In genomic region chr13:46288570-46289259, GRCh38 we compare ENCODE assay signal across 9 cellular contexts.
DNase-seq lines count a peak whose midpoint lies in the region; ATAC-seq and TF ChIP-seq lines count a peak whose summit lies in the region.
"Had no signal": no experiment of that assay in that cellular context is flagged by ENCODE, and none has a peak within 500 bp of the region (broad histone marks: within the 10 kb centered on the region; RNA-seq: fewer than 3 reads in every experiment).

No MANE protein-coding gene starts in this region.

- peak in 7 of 9 donors; percentile 33 to 72 (median 42) for TF ChIP-seq CTCF in heart right ventricle (IDR thresholded peaks at IDR 0.05)

- H3K4me1 ChIP-seq in heart right ventricle (no peaks in the 10 kb centered on the region), mesenchymal stem cell (ENCODE audit: control insufficient read depth, insufficient read depth, low read depth, low read length) (no peaks in the 10 kb centered on the region)

- H4K91ac ChIP-seq in mesenchymal stem cell (ENCODE audit: low read length) = no peak overlapping the region

- 78 to 83% methylated on average over 5 of the region's 5 CpGs for WGBS in heart right ventricle, 2 donors
- WGBS in mesenchymal stem cell = no CpG with 5 or more reads among the region's 5 CpGs

- no peak overlapping the region for H3K4me3 ChIP-seq in heart right ventricle
- no peak overlapping the region for H3K4me3 ChIP-seq in mesenchymal stem cell (ENCODE audit: insufficient read depth in 1 of 2, low read depth in 1 of 2, low read length in 2 of 2)

- H4K8ac ChIP-seq in mesenchymal stem cell (ENCODE audit: low read length) = no peak overlapping the region

- no peak overlapping the region for H3K18ac ChIP-seq in mesenchymal stem cell (ENCODE audit: low read depth in 1 of 2, low read length in 2 of 2)

- ATAC-seq in heart right ventricle (peak in 1 of 8 donors; percentile 25), left cardiac atrium (no peak), HG02981 (IDR thresholded peaks at IDR 0.05; ENCODE audit: unreplicated experiment) (peak; percentile 57), Right ventricle myocardium superior (ENCODE audit: poor library complexity) (no peak)

- DNase-seq in heart right ventricle = no peak
- no peak for DNase-seq in left cardiac atrium
- DNase-seq in NCI-H82 treated with DMSO at 0.1 percent for 48 hours (lab: John Stamatoyannopoulos, UW; ENCODE audit: unreplicated experiment) = peak; percentile 56
- peak; percentile 58 for DNase-seq in central memory CD4-positive, alpha-beta T cell
- peak; percentile 64 for DNase-seq in mesenchymal stem cell
- no peak for DNase-seq in amniotic stem cell (lab: John Stamatoyannopoulos, UW)
- no peak for DNase-seq in Right ventricle myocardium superior

- H3K27ac ChIP-seq in heart right ventricle (no peak overlapping the region), mesenchymal stem cell (ENCODE audit: low read length, poor library complexity, severe bottlenecking) (no peak overlapping the region)
- H3K27ac ChIP-seq: epithelial cell of prostate had no signal

- intact Hi-C loops in heart right ventricle (cut with DNase I) = no loop called here
- intact Hi-C loops in left cardiac atrium (cut with DNase I) = no loop called here
- intact Hi-C loops in Right ventricle myocardium superior (cut with DNase I) = no loop called here

- H3K23ac ChIP-seq in mesenchymal stem cell (ENCODE audit: low read length in 2 of 2) = no peak overlapping the region

- H2BK15ac ChIP-seq in mesenchymal stem cell (ENCODE audit: low read depth, poor library complexity, severe bottlenecking) = no peak overlapping the region

- H3K14ac ChIP-seq in mesenchymal stem cell (ENCODE audit: low read length in 2 of 2) = no peak overlapping the region

- no peaks in the 10 kb centered on the region for H3K79me1 ChIP-seq in mesenchymal stem cell (replicated peaks; ENCODE audit: low read length, poor library complexity, severe bottlenecking)

- H3K9me3 ChIP-seq in heart right ventricle (no peaks in the 10 kb centered on the region), mesenchymal stem cell (ENCODE audit: control insufficient read depth, low read length) (no peaks in the 10 kb centered on the region)

- H3K36me3 ChIP-seq in heart right ventricle (no peaks in the 10 kb centered on the region), mesenchymal stem cell (ENCODE audit: control insufficient read depth in 1 of 2, insufficient read depth in 2 of 2, low read depth in 1 of 2, low read length in 2 of 2) (no peaks in the 10 kb centered on the region)

- no peak overlapping the region for H2AFZ ChIP-seq in mesenchymal stem cell (ENCODE audit: low read depth, low read length)

- no peak overlapping the region for H3K4ac ChIP-seq in mesenchymal stem cell (ENCODE audit: low read depth in 1 of 2, low read length in 2 of 2)

- no peak overlapping the region for H2BK120ac ChIP-seq in mesenchymal stem cell (ENCODE audit: low read depth, low read length)

- H2AK5ac ChIP-seq in mesenchymal stem cell (ENCODE audit: low read length, severe bottlenecking) = no peak overlapping the region

- H3K9ac ChIP-seq in mesenchymal stem cell (ENCODE audit: low read length) = no peak overlapping the region

- peaks cover 0 to 5% (median 0%) of the 10 kb centered on the region in 7 donors for H3K27me3 ChIP-seq in heart right ventricle
- H3K27me3 ChIP-seq in mesenchymal stem cell (ENCODE audit: control insufficient read depth in 1 of 2, insufficient read depth in 1 of 2, low read length in 2 of 2) = no peaks in the 10 kb centered on the region

- H2BK5ac ChIP-seq in mesenchymal stem cell (ENCODE audit: low read depth, low read length, poor library complexity, severe bottlenecking) = no peak overlapping the region

- H3K4me2 ChIP-seq in mesenchymal stem cell (ENCODE audit: low read length, poor library complexity, severe bottlenecking) = no peak overlapping the region

- no peak overlapping the region for H2BK12ac ChIP-seq in mesenchymal stem cell (ENCODE audit: low read length in 2 of 2)

Comparison
In these comparisons a context has a peak if more than half of its experiments do, and no peak if none do; other contexts are left out.
1. DNase-seq: peak in NCI-H82 treated with DMSO at 0.1 percent for 48 hours (single experiment), central memory CD4-positive, alpha-beta T cell (single experiment) and mesenchymal stem cell (single experiment); none in heart right ventricle (0 of 2), left cardiac atrium (single experiment), amniotic stem cell (single experiment) and Right ventricle myocardium superior (single experiment).